In the genomic region with DNA sequence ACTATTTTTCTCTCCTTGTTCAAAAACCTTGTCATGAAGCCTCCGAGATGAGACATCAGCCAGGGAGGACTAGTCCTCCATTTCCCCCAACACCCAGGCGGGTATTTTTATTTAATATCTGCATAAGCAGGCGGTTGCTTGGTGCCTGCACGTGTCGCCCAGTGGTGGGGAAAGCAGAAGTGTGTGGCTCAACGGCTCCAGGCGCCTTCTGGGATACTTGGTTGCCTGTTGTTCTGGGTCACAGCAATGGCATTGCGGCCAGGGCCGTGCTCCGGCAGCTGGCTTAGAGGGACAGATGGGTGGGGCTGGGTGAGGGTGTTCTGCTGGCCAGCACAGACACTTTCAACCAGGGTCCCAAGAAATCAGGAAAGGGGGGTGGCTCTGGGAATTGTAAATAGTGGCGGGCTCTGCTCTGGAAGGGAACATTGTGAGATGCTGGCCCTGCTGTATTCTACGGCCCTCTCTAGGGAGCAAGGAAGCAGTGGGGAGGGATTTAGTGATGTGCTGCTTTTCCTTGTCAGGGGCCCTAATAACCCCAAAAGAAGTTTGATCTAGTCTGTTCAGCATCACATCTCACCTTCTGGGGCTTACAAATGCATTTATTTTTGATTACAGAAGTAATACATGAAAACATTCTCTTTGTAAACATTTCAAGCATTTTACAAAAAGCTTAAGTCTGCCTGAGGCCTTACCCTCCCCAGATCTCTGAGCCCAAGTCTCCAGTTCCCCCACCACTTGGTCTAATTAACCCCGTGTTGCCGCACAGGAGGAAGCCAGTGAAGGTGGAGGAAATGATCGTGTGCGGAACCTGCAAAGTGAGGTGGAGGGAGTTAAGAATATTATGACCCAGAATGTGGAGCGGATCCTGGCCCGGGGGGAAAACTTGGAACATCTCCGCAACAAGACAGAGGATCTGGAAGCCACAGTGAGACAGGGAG, we compare ENCODE assay signal across 9 cellular contexts. TPM values are rescaled to one million over a fixed set of nuclear protein-coding genes. Genes with fewer than 3 reads are reported as not detected.
DNase-seq lines count a peak whose midpoint lies in the region; ATAC-seq and TF ChIP-seq lines count a peak whose summit lies in the region.
"Had no signal": no experiment of that assay in that cellular context is flagged by ENCODE, and none has a peak within 500 bp of the region (broad histone marks: within the 10 kb centered on the region; RNA-seq: fewer than 3 reads in every experiment).

No MANE protein-coding gene starts in this region.

- H3K27ac Mint-ChIP-seq in T-cell: peak overlapping the region; percentile 86 to 98

- H3K4me3 ChIP-seq in fibroblast of villous mesenchyme (ENCODE audit: low read depth, low read length): peak overlapping the region; percentile 47
- H3K4me3 ChIP-seq: SJSA1 had no signal

- POLR2A ChIA-PET in T-cell (lab: Charles Lee): interaction anchor here (0.5 to 1.5 kb wide), 4 partner anchors 16 to 855 kb away, joined by 3 to 4 read pairs (median 3); a partner anchor contains a TSS

- H3K4me1 Mint-ChIP-seq in T-cell: peaks cover 41 to 55% (median 50%) of the 10 kb centered on the region in 3 donors

- ATAC-seq in GM18505 (IDR thresholded peaks at IDR 0.05; ENCODE audit: unreplicated experiment) (peak; percentile 48), HG02885 (IDR thresholded peaks at IDR 0.05; ENCODE audit: poor library complexity, unreplicated experiment) (peak; percentile 49), T-cell (replicated peaks in 1 of 4) (peak; percentile 40 to 52 (median 48)), omental fat pad (ENCODE audit: low FRiP score) (peak; percentile 41), GM18858 (IDR thresholded peaks at IDR 0.05; ENCODE audit: unreplicated experiment) (no peak)

- H3K36me3 Mint-ChIP-seq in T-cell: peaks cover 18% of the 10 kb centered on the region

- CTCF ChIA-PET in T-cell (lab: Charles Lee): interaction anchor here (0.6 to 2.1 kb wide), 2 partner anchors 9 to 16 kb away, joined by 3 to 8 read pairs; no protein-coding TSS in a partner anchor

- in situ Hi-C loops in ACHN (cut with HindIII; ENCODE audit: low pct_ligation_motif_present, low pct_unique_long_range_greater_than_20kb, low sequenced_read_pairs): no loop called here

- no peaks in the 10 kb centered on the region for H3K9me3 Mint-ChIP-seq in T-cell

- TF ChIP-seq CTCF in fibroblast of villous mesenchyme (IDR thresholded peaks at IDR 0.05; ENCODE audit: insufficient read depth, low read depth, low read length): no peak
- no peak for TF ChIP-seq CTCF in omental fat pad (IDR thresholded peaks at IDR 0.05)

- H3K27me3 Mint-ChIP-seq in T-cell: no peaks in the 10 kb centered on the region

- peak in 5 of 34 experiments; percentile 14 to 34 (median 17) for DNase-seq in T-cell
- DNase-seq in fibroblast of villous mesenchyme (ENCODE audit: low read depth): peak; percentile 45
- DNase-seq in omental fat pad (ENCODE audit: low spot score): no peak
- no peak for DNase-seq in middle frontal gyrus (ENCODE audit: extremely low spot score, low spot score)
- DNase-seq in ACHN: no peak

- no peak for TF ChIP-seq POLR2A in GM18505 (IDR thresholded peaks at IDR 0.05; ENCODE audit: borderline replicate concordance, extremely low read depth, insufficient read depth, insufficient read length)

- peak overlapping the region; percentile 93 to 96 (median 94) for H3K4me3 Mint-ChIP-seq in T-cell

RNA-seq across cellular contexts. Expression of a gene that starts 1.1 kb away (rescaled TPM):
- total RNA-seq in T-cell (100 to 1,000 TPM in 1 of 5 donors, 10 to 100 TPM in 4; 76.2 to 102 (median 84.5) TPM), fibroblast of villous mesenchyme (2.2 and 3.5 TPM in 2 replicates), omental fat pad (10 to 100 TPM; 23.3 to 48.7 (median 46.1) TPM)
- total RNA-seq: SJSA1 had no signal

RNA-seq across cellular contexts. Expression of a gene that starts 5.7 kb away (rescaled TPM):
- 10 to 100 TPM; 25.0 to 40.1 (median 33.9) TPM for total RNA-seq in T-cell
- total RNA-seq in fibroblast of villous mesenchyme: 18.1 and 22.9 TPM in 2 replicates
- 100 to 1,000 TPM in 1 of 4 donors, 10 to 100 TPM in 3; 51.4 to 116 (median 85.0) TPM for total RNA-seq in omental fat pad

RNA-seq across cellular contexts. Expression of a gene that starts 17.0 kb away (rescaled TPM):
- total RNA-seq in T-cell (10 to 100 TPM; 49.9 to 74.6 (median 64.3) TPM), fibroblast of villous mesenchyme (130 and 221 TPM in 2 replicates), omental fat pad (100 to 1,000 TPM in 3 of 4 donors, 10 to 100 TPM in 1; 94.7 to 216 (median 144) TPM)

RNA-seq across cellular contexts. Expression of a gene that starts 17.2 kb away (rescaled TPM):
- 10 to 100 TPM; 20.4 to 29.7 (median 25.7) TPM for total RNA-seq in T-cell
- 35.8 and 51.4 TPM in 2 replicates for total RNA-seq in fibroblast of villous mesenchyme
- total RNA-seq in omental fat pad: 10 to 100 TPM; 24.7 to 44.1 (median 39.8) TPM

RNA-seq across cellular contexts. Expression of a gene that starts 24.0 kb away (rescaled TPM):
- total RNA-seq in T-cell (10 to 100 TPM in 3 of 5 donors, 1 to 10 TPM in 2; 8.4 to 17.1 (median 16.2) TPM), fibroblast of villous mesenchyme (8.6 and 10.6 TPM in 2 replicates), omental fat pad (10 to 100 TPM; 20.1 to 38.7 (median 25.5) TPM)
